ENCODE assay signal across 1 cellular context in the genomic region with DNA sequence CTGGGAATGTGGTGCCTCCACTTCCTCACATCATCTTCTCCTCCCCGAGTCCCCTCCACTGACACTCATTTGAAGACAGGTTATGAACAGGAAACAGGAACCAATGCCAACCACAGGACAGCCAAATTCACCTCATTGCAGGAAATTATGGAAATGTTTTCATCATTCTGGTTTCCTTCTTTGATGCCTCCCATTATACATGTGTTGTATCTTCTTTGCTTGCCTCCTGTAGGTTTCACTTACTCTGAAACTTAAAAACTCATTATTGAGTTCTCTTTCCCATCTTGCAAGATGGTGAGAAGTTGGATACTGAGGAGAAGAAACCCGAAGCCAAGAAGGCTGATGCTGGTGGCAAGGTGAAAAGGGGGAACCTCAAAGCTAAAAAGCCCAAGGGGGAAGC.
TF ChIP-seq lines count a peak whose summit lies in the region.

No MANE protein-coding gene starts in this region.

TF ChIP-seq in HCT116, 20 proteins besides CTCF, POLR2A, EP300 and RAD21:
- TF ChIP-seq, protein P1, sequence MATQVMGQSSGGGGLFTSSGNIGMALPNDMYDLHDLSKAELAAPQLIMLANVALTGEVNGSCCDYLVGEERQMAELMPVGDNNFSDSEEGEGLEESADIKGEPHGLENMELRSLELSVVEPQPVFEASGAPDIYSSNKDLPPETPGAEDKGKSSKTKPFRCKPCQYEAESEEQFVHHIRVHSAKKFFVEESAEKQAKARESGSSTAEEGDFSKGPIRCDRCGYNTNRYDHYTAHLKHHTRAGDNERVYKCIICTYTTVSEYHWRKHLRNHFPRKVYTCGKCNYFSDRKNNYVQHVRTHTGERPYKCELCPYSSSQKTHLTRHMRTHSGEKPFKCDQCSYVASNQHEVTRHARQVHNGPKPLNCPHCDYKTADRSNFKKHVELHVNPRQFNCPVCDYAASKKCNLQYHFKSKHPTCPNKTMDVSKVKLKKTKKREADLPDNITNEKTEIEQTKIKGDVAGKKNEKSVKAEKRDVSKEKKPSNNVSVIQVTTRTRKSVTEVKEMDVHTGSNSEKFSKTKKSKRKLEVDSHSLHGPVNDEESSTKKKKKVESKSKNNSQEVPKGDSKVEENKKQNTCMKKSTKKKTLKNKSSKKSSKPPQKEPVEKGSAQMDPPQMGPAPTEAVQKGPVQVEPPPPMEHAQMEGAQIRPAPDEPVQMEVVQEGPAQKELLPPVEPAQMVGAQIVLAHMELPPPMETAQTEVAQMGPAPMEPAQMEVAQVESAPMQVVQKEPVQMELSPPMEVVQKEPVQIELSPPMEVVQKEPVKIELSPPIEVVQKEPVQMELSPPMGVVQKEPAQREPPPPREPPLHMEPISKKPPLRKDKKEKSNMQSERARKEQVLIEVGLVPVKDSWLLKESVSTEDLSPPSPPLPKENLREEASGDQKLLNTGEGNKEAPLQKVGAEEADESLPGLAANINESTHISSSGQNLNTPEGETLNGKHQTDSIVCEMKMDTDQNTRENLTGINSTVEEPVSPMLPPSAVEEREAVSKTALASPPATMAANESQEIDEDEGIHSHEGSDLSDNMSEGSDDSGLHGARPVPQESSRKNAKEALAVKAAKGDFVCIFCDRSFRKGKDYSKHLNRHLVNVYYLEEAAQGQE (IDR thresholded peaks at IDR 0.05; ENCODE audit: low read depth), result no peak
- peak; percentile 55; the same call in 1 of the 2 replicates for TF ChIP-seq CBX3 (IDR thresholded peaks at IDR 0.05; ENCODE audit: low read depth)
